Comparison of ENCODE assay signal across 11 cellular contexts in the genomic region with DNA sequence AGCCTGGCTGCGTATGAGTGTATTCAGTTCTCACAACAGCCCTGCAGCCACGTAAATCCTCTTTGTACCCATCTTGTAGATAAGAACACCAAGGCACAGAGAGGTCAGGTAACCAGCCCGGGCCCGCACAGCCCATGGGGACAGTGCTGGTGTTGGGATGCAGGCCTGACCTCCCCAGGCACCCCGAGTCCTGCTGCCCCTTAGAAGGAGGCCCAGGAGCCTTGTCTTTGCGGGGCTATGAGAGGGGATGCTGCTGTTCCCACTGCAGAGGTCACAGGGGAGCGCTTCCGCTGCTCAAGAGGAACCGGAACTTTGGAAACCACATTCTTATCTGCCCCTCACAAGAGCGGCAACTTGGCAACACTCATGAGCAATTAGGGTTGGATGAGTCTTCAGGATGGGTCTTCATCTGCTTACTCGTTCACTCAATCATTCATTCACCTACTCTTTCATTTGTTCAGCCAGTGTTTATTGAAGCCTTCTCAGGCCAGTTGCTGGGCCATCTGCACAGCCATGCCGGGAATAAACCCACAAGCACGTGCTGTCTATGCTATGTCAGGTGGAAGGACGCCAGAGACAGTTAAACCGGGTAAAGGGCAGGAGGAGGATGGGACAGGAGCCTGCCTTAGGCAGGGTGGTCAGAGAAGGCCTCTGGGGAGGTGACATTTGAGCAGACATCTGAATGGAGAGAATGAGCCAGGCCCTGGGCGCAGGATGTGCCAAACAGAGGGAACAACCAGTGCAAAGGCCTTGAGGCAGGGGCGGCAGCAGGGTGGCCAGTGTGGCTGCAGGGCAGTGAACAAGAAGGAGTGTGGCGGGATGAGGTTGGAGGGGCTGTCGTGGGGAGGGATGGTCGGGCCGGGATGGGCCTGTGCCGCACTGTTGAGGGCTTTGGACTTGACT.
A peak's percentile ranks its signal among the peaks of the same experiment; 100 is the strongest.
DNase-seq lines count a peak whose midpoint lies in the region; ATAC-seq and TF ChIP-seq lines count a peak whose summit lies in the region.
"Had no signal": no experiment of that assay in that cellular context is flagged by ENCODE, and none has a peak within 500 bp of the region (broad histone marks: within the 10 kb centered on the region; RNA-seq: fewer than 3 reads in every experiment).

No MANE protein-coding gene starts in this region.

- TF ChIP-seq POLR2A in transverse colon (IDR thresholded peaks at IDR 0.05) = no peak
- TF ChIP-seq POLR2A in suprapubic skin (IDR thresholded peaks at IDR 0.05) = no peak

- in situ Hi-C loops in transverse colon (cut with MboI; ENCODE audit: low pct_ligation_motif_present in 1 of 4, low pct_unique_long_range_greater_than_20kb in 1 of 4, low sequenced_read_pairs in 3 of 4) = no loop called here

- peak; percentile 33 to 34 for ATAC-seq in left cardiac atrium

- no peaks in the 10 kb centered on the region for H3K36me3 Mint-ChIP-seq in activated naive CD4-positive, alpha-beta T cell treated with anti-CD3 and anti-CD28 coated beads, Interleukin-2, amount 10 ng/mL, durations not matched to agents 7 days and 5 days

- TF ChIP-seq CTCF in transverse colon (IDR thresholded peaks at IDR 0.05) (no peak), suprapubic skin (IDR thresholded peaks at IDR 0.05) (no peak)

- H3K4me1 ChIP-seq in transverse colon (peaks cover 4 to 31% (median 12%) of the 10 kb centered on the region in 4 donors), suprapubic skin (no peaks in the 10 kb centered on the region)

- H3K4me3 Mint-ChIP-seq in activated naive CD4-positive, alpha-beta T cell treated with anti-CD3 and anti-CD28 coated beads, Interleukin-2, amount 10 ng/mL, durations not matched to agents 7 days and 5 days = no peak overlapping the region

- TF ChIP-seq EP300 in transverse colon (IDR thresholded peaks at IDR 0.05; ENCODE audit: low read depth) (peak; percentile 16), suprapubic skin (IDR thresholded peaks at IDR 0.05) (no peak)

- H3K36me3 ChIP-seq in transverse colon (no peaks in the 10 kb centered on the region), suprapubic skin (no peaks in the 10 kb centered on the region)

- H3K27me3 ChIP-seq in transverse colon = no peaks in the 10 kb centered on the region
- peaks cover 3% of the 10 kb centered on the region for H3K27me3 ChIP-seq in suprapubic skin

- 74 to 92% methylated on average over 6 to 22 of the region's 22 CpGs for WGBS in transverse colon (ENCODE audit: low coverage in 1 of 2), 2 donors
- WGBS in suprapubic skin = 86% methylated on average over 21 of the region's 22 CpGs

- H3K27ac ChIP-seq in transverse colon (peak overlapping the region; percentile 35 to 54 (median 52)), suprapubic skin (no peak overlapping the region)

- intact Hi-C loops in left cardiac atrium (cut with DNase I) (no loop called here), transverse colon (cut with DNase I; ENCODE audit: low total_unique reads) (no loop called here)

- H3K4me1 Mint-ChIP-seq in activated naive CD4-positive, alpha-beta T cell treated with anti-CD3 and anti-CD28 coated beads, Interleukin-2, amount 10 ng/mL, durations not matched to agents 7 days and 5 days = peaks cover 35% of the 10 kb centered on the region

- no peaks in the 10 kb centered on the region for H3K9me3 Mint-ChIP-seq in activated naive CD4-positive, alpha-beta T cell treated with anti-CD3 and anti-CD28 coated beads, Interleukin-2, amount 10 ng/mL, durations not matched to agents 7 days and 5 days

- peaks cover 80% of the 10 kb centered on the region for H3K27me3 Mint-ChIP-seq in activated naive CD4-positive, alpha-beta T cell treated with anti-CD3 and anti-CD28 coated beads, Interleukin-2, amount 10 ng/mL, durations not matched to agents 7 days and 5 days

- H3K4me3 ChIP-seq in transverse colon = no peak overlapping the region
- H3K4me3 ChIP-seq in suprapubic skin = no peak overlapping the region

- DNase-seq in activated naive CD4-positive, alpha-beta T cell treated with anti-CD3 and anti-CD28 coated beads, Interleukin-2, amount 10 ng/mL, durations not matched to agents 7 days and 5 days = peak; percentile 50
- DNase-seq in activated naive CD4-positive, alpha-beta T cell treated with Interleukin-2 at 50 U/mL for 16 hours = no peak
- DNase-seq in SIG-M5 treated with dmso at 0.1 percent for 504 hours (lab: John Stamatoyannopoulos, UW; ENCODE audit: unreplicated experiment) (peak; percentile 89), left cardiac atrium (no peak), transverse colon (no peak), NCI-H2171 (lab: John Stamatoyannopoulos, UW) (no peak), inferior parietal cortex (ENCODE audit: extremely low spot score) (no peak), suprapubic skin (ENCODE audit: low spot score in 2 of 2) (no peak)
- DNase-seq: C1 segment of cervical spinal cord, NCI-H774, retina had no signal

- H3K27ac Mint-ChIP-seq in activated naive CD4-positive, alpha-beta T cell treated with anti-CD3 and anti-CD28 coated beads, Interleukin-2, amount 10 ng/mL, durations not matched to agents 7 days and 5 days = peak overlapping the region; percentile 65

- H3K9me3 ChIP-seq in transverse colon (no peaks in the 10 kb centered on the region), suprapubic skin (no peaks in the 10 kb centered on the region)

- CTCF ChIA-PET in activated naive CD4-positive, alpha-beta T cell treated with anti-CD3 and anti-CD28 coated beads, Interleukin-2, amount 10 ng/mL, durations not matched to agents 7 days and 5 days (lab: Charles Lee) = interaction anchor here (0.6 kb wide), 1 partner anchor 31 kb away, joined by 4 read pairs; no protein-coding TSS in a partner anchor

Comparison
In these comparisons a context has a peak if more than half of its experiments do, and no peak if none do; other contexts are left out.
1. DNase-seq: peak in activated naive CD4-positive, alpha-beta T cell treated with anti-CD3 and anti-CD28 coated beads, Interleukin-2, amount 10 ng/mL, durations not matched to agents 7 days and 5 days (single experiment) and SIG-M5 treated with dmso at 0.1 percent for 504 hours (single experiment); none in activated naive CD4-positive, alpha-beta T cell treated with Interleukin-2 at 50 U/mL for 16 hours (single experiment), left cardiac atrium (single experiment), transverse colon (single experiment), NCI-H2171 (single experiment), inferior parietal cortex (single experiment) and suprapubic skin (0 of 2).